ENCODE assay signal across 1 cellular context in the genomic region with DNA sequence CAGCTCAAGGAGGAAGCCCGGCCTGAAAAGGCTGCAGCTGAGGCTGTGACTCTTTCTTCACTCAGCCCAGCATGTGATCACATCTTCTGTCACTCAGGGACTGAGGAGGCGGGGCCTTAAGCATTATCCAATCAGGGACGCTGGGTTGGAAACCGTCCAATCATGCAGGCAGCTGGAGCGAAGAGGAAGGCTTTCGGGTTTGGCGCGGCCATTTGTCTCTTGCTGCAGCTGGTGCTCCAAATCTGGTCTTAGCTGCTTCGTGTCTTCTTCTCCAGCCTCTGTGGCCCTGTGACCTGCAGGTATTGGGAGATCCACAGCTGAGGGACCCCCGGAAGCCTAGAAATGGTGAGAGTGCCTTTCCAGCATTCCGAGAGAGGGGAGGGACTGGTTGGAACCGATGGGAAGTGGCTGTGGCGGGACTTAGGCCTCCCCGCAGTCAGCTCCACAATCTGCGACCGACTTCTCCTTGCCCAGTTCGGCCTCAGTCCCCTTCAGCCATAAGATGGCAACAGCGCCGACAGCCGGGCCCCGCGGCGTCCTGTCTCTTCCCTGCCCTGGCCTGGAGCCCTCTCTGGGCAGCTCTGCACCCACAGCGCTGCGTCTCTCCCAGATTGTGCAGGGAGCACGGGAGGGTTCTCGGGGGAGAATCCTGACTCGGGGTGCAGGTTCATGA.
TF ChIP-seq lines count a peak whose summit lies in the region.

A gene (plus strand): TSS at position 210 of the 673 bp plus-strand sequence. CDS start 133 bp downstream, at position 343.

TF ChIP-seq in HepG2, 621 proteins besides CTCF, POLR2A, EP300 and RAD21 (continued from another document and continues in another):
- TF ChIP-seq, protein P1, sequence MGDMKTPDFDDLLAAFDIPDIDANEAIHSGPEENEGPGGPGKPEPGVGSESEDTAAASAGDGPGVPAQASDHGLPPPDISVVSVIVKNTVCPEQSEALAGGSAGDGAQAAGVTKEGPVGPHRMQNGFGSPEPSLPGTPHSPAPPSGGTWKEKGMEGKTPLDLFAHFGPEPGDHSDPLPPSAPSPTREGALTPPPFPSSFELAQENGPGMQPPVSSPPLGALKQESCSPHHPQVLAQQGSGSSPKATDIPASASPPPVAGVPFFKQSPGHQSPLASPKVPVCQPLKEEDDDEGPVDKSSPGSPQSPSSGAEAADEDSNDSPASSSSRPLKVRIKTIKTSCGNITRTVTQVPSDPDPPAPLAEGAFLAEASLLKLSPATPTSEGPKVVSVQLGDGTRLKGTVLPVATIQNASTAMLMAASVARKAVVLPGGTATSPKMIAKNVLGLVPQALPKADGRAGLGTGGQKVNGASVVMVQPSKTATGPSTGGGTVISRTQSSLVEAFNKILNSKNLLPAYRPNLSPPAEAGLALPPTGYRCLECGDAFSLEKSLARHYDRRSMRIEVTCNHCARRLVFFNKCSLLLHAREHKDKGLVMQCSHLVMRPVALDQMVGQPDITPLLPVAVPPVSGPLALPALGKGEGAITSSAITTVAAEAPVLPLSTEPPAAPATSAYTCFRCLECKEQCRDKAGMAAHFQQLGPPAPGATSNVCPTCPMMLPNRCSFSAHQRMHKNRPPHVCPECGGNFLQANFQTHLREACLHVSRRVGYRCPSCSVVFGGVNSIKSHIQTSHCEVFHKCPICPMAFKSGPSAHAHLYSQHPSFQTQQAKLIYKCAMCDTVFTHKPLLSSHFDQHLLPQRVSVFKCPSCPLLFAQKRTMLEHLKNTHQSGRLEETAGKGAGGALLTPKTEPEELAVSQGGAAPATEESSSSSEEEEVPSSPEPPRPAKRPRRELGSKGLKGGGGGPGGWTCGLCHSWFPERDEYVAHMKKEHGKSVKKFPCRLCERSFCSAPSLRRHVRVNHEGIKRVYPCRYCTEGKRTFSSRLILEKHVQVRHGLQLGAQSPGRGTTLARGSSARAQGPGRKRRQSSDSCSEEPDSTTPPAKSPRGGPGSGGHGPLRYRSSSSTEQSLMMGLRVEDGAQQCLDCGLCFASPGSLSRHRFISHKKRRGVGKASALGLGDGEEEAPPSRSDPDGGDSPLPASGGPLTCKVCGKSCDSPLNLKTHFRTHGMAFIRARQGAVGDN (CRISPR knock-in tag; IDR thresholded peaks at IDR 0.05), result peak; percentile 38; the same call in 1 of the 2 replicates
- TF ChIP-seq ZNF160 (CRISPR knock-in tag; IDR thresholded peaks at IDR 0.05) (no peak), SPEN (CRISPR knock-in tag; IDR thresholded peaks at IDR 0.05; ENCODE audit: low read depth) (no peak), ZMYM4 (CRISPR knock-in tag; IDR thresholded peaks at IDR 0.05) (peak; percentile 19; the same call in 1 of the 2 replicates), SAP130 (CRISPR knock-in tag; IDR thresholded peaks at IDR 0.05; ENCODE audit: low read depth) (peak; percentile 64), RNF2 (conservative IDR thresholded peaks at IDR 0.05; ENCODE audit: low read depth) (no peak), ZNF674 (CRISPR knock-in tag; IDR thresholded peaks at IDR 0.05; ENCODE audit: low read depth) (no peak), REXO4 (CRISPR knock-in tag; IDR thresholded peaks at IDR 0.05; ENCODE audit: borderline replicate concordance) (no peak), YEATS4 (CRISPR knock-in tag; IDR thresholded peaks at IDR 0.05; ENCODE audit: borderline replicate concordance) (no peak), ZNF660 (CRISPR knock-in tag; IDR thresholded peaks at IDR 0.05; ENCODE audit: borderline replicate concordance, low read depth) (no peak), HNRNPLL (IDR thresholded peaks at IDR 0.05; ENCODE audit: low read depth, low read length, poor library complexity, severe bottlenecking) (peak; percentile 20), NR3C1 (CRISPR knock-in tag; IDR thresholded peaks at IDR 0.05) (no peak), MEIS1 (CRISPR knock-in tag; IDR thresholded peaks at IDR 0.05; ENCODE audit: borderline replicate concordance) (no peak), ZNF841 (CRISPR knock-in tag; IDR thresholded peaks at IDR 0.05; ENCODE audit: borderline replicate concordance) (no peak), KDM2A (CRISPR knock-in tag; IDR thresholded peaks at IDR 0.05; ENCODE audit: borderline replicate concordance, low read depth) (no peak), ZNF839 (CRISPR knock-in tag; IDR thresholded peaks at IDR 0.05; ENCODE audit: borderline replicate concordance) (no peak), GATAD2A (CRISPR knock-in tag; IDR thresholded peaks at IDR 0.05) (no peak), RBFOX2 (IDR thresholded peaks at IDR 0.05; ENCODE audit: low read depth, low read length) (no peak), ZNF761 (CRISPR knock-in tag; conservative IDR thresholded peaks at IDR 0.05) (no peak), KDM3A (CRISPR knock-in tag; IDR thresholded peaks at IDR 0.05; ENCODE audit: low read depth) (no peak), ZNF33B (CRISPR knock-in tag; IDR thresholded peaks at IDR 0.05) (no peak), AKAP8 (CRISPR knock-in tag; IDR thresholded peaks at IDR 0.05) (no peak), NFYB (CRISPR knock-in tag; IDR thresholded peaks at IDR 0.05) (peak; percentile 83), ZNF557 (CRISPR knock-in tag; IDR thresholded peaks at IDR 0.05) (no peak), ZFY (CRISPR knock-in tag; IDR thresholded peaks at IDR 0.05) (peak; percentile 60), TP53 (CRISPR knock-in tag; conservative IDR thresholded peaks at IDR 0.05) (no peak), ZNF672 (CRISPR knock-in tag; IDR thresholded peaks at IDR 0.05) (no peak), ZNF589 (CRISPR knock-in tag; conservative IDR thresholded peaks at IDR 0.05) (no peak), ZNF614 (CRISPR knock-in tag; IDR thresholded peaks at IDR 0.05; ENCODE audit: borderline replicate concordance) (no peak), ZNF772 (CRISPR knock-in tag; IDR thresholded peaks at IDR 0.05) (0 out of 2 replicates have a peak, but pooled peaks have one; percentile 33), STAG1 (CRISPR knock-in tag; IDR thresholded peaks at IDR 0.05) (no peak)
- TF ChIP-seq, protein P2, sequence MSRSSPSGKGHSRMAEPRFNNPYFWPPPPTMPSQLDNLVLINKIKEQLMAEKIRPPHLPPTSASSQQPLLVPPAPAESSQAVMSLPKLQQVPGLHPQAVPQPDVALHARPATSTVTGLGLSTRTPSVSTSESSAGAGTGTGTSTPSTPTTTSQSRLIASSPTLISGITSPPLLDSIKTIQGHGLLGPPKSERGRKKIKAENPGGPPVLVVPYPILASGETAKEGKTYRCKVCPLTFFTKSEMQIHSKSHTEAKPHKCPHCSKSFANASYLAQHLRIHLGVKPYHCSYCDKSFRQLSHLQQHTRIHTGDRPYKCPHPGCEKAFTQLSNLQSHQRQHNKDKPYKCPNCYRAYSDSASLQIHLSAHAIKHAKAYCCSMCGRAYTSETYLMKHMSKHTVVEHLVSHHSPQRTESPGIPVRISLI (CRISPR knock-in tag; IDR thresholded peaks at IDR 0.05; ENCODE audit: borderline replicate concordance), result no peak
- TF ChIP-seq, protein P3, sequence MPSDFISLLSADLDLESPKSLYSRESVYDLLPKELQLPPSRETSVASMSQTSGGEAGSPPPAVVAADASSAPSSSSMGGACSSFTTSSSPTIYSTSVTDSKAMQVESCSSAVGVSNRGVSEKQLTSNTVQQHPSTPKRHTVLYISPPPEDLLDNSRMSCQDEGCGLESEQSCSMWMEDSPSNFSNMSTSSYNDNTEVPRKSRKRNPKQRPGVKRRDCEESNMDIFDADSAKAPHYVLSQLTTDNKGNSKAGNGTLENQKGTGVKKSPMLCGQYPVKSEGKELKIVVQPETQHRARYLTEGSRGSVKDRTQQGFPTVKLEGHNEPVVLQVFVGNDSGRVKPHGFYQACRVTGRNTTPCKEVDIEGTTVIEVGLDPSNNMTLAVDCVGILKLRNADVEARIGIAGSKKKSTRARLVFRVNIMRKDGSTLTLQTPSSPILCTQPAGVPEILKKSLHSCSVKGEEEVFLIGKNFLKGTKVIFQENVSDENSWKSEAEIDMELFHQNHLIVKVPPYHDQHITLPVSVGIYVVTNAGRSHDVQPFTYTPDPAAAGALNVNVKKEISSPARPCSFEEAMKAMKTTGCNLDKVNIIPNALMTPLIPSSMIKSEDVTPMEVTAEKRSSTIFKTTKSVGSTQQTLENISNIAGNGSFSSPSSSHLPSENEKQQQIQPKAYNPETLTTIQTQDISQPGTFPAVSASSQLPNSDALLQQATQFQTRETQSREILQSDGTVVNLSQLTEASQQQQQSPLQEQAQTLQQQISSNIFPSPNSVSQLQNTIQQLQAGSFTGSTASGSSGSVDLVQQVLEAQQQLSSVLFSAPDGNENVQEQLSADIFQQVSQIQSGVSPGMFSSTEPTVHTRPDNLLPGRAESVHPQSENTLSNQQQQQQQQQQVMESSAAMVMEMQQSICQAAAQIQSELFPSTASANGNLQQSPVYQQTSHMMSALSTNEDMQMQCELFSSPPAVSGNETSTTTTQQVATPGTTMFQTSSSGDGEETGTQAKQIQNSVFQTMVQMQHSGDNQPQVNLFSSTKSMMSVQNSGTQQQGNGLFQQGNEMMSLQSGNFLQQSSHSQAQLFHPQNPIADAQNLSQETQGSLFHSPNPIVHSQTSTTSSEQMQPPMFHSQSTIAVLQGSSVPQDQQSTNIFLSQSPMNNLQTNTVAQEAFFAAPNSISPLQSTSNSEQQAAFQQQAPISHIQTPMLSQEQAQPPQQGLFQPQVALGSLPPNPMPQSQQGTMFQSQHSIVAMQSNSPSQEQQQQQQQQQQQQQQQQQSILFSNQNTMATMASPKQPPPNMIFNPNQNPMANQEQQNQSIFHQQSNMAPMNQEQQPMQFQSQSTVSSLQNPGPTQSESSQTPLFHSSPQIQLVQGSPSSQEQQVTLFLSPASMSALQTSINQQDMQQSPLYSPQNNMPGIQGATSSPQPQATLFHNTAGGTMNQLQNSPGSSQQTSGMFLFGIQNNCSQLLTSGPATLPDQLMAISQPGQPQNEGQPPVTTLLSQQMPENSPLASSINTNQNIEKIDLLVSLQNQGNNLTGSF (CRISPR knock-in tag; IDR thresholded peaks at IDR 0.05), result no peak
- TF ChIP-seq, protein P4, sequence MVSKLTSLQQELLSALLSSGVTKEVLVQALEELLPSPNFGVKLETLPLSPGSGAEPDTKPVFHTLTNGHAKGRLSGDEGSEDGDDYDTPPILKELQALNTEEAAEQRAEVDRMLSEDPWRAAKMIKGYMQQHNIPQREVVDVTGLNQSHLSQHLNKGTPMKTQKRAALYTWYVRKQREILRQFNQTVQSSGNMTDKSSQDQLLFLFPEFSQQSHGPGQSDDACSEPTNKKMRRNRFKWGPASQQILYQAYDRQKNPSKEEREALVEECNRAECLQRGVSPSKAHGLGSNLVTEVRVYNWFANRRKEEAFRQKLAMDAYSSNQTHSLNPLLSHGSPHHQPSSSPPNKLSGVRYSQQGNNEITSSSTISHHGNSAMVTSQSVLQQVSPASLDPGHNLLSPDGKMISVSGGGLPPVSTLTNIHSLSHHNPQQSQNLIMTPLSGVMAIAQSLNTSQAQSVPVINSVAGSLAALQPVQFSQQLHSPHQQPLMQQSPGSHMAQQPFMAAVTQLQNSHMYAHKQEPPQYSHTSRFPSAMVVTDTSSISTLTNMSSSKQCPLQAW (CRISPR knock-in tag; IDR thresholded peaks at IDR 0.05), result no peak
- TF ChIP-seq, protein P5, sequence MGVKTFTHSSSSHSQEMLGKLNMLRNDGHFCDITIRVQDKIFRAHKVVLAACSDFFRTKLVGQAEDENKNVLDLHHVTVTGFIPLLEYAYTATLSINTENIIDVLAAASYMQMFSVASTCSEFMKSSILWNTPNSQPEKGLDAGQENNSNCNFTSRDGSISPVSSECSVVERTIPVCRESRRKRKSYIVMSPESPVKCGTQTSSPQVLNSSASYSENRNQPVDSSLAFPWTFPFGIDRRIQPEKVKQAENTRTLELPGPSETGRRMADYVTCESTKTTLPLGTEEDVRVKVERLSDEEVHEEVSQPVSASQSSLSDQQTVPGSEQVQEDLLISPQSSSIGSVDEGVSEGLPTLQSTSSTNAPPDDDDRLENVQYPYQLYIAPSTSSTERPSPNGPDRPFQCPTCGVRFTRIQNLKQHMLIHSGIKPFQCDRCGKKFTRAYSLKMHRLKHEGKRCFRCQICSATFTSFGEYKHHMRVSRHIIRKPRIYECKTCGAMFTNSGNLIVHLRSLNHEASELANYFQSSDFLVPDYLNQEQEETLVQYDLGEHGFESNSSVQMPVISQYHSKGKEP (CRISPR knock-in tag; IDR thresholded peaks at IDR 0.05), result no peak
- TF ChIP-seq, protein P6, sequence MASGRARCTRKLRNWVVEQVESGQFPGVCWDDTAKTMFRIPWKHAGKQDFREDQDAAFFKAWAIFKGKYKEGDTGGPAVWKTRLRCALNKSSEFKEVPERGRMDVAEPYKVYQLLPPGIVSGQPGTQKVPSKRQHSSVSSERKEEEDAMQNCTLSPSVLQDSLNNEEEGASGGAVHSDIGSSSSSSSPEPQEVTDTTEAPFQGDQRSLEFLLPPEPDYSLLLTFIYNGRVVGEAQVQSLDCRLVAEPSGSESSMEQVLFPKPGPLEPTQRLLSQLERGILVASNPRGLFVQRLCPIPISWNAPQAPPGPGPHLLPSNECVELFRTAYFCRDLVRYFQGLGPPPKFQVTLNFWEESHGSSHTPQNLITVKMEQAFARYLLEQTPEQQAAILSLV (CRISPR knock-in tag; IDR thresholded peaks at IDR 0.05; ENCODE audit: borderline replicate concordance), result no peak
- TF ChIP-seq, protein P7, sequence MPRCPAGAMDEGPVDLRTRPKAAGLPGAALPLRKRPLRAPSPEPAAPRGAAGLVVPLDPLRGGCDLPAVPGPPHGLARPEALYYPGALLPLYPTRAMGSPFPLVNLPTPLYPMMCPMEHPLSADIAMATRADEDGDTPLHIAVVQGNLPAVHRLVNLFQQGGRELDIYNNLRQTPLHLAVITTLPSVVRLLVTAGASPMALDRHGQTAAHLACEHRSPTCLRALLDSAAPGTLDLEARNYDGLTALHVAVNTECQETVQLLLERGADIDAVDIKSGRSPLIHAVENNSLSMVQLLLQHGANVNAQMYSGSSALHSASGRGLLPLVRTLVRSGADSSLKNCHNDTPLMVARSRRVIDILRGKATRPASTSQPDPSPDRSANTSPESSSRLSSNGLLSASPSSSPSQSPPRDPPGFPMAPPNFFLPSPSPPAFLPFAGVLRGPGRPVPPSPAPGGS (CRISPR knock-in tag; IDR thresholded peaks at IDR 0.05), result no peak
- TF ChIP-seq, protein P8, sequence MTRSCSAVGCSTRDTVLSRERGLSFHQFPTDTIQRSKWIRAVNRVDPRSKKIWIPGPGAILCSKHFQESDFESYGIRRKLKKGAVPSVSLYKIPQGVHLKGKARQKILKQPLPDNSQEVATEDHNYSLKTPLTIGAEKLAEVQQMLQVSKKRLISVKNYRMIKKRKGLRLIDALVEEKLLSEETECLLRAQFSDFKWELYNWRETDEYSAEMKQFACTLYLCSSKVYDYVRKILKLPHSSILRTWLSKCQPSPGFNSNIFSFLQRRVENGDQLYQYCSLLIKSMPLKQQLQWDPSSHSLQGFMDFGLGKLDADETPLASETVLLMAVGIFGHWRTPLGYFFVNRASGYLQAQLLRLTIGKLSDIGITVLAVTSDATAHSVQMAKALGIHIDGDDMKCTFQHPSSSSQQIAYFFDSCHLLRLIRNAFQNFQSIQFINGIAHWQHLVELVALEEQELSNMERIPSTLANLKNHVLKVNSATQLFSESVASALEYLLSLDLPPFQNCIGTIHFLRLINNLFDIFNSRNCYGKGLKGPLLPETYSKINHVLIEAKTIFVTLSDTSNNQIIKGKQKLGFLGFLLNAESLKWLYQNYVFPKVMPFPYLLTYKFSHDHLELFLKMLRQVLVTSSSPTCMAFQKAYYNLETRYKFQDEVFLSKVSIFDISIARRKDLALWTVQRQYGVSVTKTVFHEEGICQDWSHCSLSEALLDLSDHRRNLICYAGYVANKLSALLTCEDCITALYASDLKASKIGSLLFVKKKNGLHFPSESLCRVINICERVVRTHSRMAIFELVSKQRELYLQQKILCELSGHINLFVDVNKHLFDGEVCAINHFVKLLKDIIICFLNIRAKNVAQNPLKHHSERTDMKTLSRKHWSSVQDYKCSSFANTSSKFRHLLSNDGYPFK (CRISPR knock-in tag; IDR thresholded peaks at IDR 0.05; ENCODE audit: borderline replicate concordance), result no peak
- TF ChIP-seq, protein P9, sequence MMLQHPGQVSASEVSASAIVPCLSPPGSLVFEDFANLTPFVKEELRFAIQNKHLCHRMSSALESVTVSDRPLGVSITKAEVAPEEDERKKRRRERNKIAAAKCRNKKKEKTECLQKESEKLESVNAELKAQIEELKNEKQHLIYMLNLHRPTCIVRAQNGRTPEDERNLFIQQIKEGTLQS (CRISPR knock-in tag; IDR thresholded peaks at IDR 0.05), result no peak
